8 cellular contexts compared by ENCODE assay signal in genomic region chr11:57639321-57640067, GRCh38. TPM values are rescaled to one million over a fixed set of nuclear protein-coding genes. Genes with fewer than 3 reads are reported as not detected.
DNase-seq lines count a peak whose midpoint lies in the region; ATAC-seq, FAIRE-seq and TF ChIP-seq lines count a peak whose summit lies in the region.

No MANE protein-coding gene starts in this region.

- H3K4me1 ChIP-seq in A549 (peaks cover 26% of the 10 kb centered on the region), upper lobe of right lung (peaks cover 17% of the 10 kb centered on the region)

- H3K36me3 ChIP-seq in upper lobe of right lung = no peaks in the 10 kb centered on the region

- ATAC-seq in A549 (peak in 1 of 2 experiments; percentile 8; a peak in 3 of 6 replicates), upper lobe of right lung (no peak), HG02885 (IDR thresholded peaks at IDR 0.05; ENCODE audit: poor library complexity, unreplicated experiment) (no peak), HG02623 (IDR thresholded peaks at IDR 0.05; ENCODE audit: unreplicated experiment) (no peak), HG02798 (IDR thresholded peaks at IDR 0.05; ENCODE audit: poor library complexity, unreplicated experiment) (no peak)

- H3K27ac ChIP-seq in A549 (peak overlapping the region; percentile 99), upper lobe of right lung (peak overlapping the region; percentile 55)

- intact Hi-C loops in upper lobe of right lung (cut with DNase I) = loop anchor here (5.0 kb wide), 1 partner anchor 72 kb away; the partner anchor contains the start of gene UBE2L6

- CTCF ChIA-PET in A549 (lab: Yijun Ruan, JAX) = interaction anchor here (0.7 to 11.7 kb wide), 21 partner anchors 8 to 294 kb away, joined by 3 to 318 read pairs (median 4); partner anchors contain the start of genes RTN4RL2, TIMM10, UBE2L6 and YPEL4

- H3K27me3 ChIP-seq in upper lobe of right lung = no peaks in the 10 kb centered on the region

- H3K4me2 ChIP-seq in A549 = peak overlapping the region; percentile 87

- POLR2A ChIA-PET in A549 (lab: Yijun Ruan, JAX) = no interaction called here

- DNase-seq in A549 (ENCODE audit: low read depth in 1 of 2, low spot score in 1 of 2) (peak in 1 of 2 experiments; percentile 27), HK-2 (ENCODE audit: unreplicated experiment) (peak; percentile 57), amniotic epithelial cell (ENCODE audit: low read depth) (peak; percentile 67), kidney tubule cell (ENCODE audit: low spot score) (peak; percentile 54), upper lobe of right lung (no peak)

- no peak for TF ChIP-seq POLR2A in A549 (IDR thresholded peaks at IDR 0.05; ENCODE audit: low read length)

- peak overlapping the region; percentile 89 for H3K4me3 ChIP-seq in A549
- peak overlapping the region; percentile 83 for H3K4me3 ChIP-seq in upper lobe of right lung

- FAIRE-seq in A549 (lab: Jason Lieb, UNC) = no peak

- TF ChIP-seq RAD21 in A549 (conservative IDR thresholded peaks at IDR 0.05 in 1 of 2, IDR thresholded peaks at IDR 0.05 in 1 of 2) = no peak

- H3K9me3 ChIP-seq in A549 = no peaks in the 10 kb centered on the region
- no peaks in the 10 kb centered on the region for H3K9me3 ChIP-seq in upper lobe of right lung

- no peak for TF ChIP-seq EP300 in A549 (IDR thresholded peaks at IDR 0.05)

- 41% methylated on average over 14 of the region's 15 CpGs for WGBS in A549 (ENCODE audit: missing lambda C conversion rate)

- TF ChIP-seq CTCF in A549 (IDR thresholded peaks at IDR 0.05) (no peak), upper lobe of right lung (IDR thresholded peaks at IDR 0.05) (peak; percentile 13)

TF ChIP-seq in A549, 52 proteins besides CTCF, POLR2A, EP300 and RAD21:
- TF ChIP-seq ELK1 (IDR thresholded peaks at IDR 0.05; ENCODE audit: low read depth, low read length) = no peak
- TF ChIP-seq POLR2AphosphoS2 (conservative IDR thresholded peaks at IDR 0.05; ENCODE audit: low read length) = no peak

RNA-seq across cellular contexts. Expression of gene YPEL4, which starts 10.2 kb away (rescaled TPM):
- polyA plus RNA-seq in A549 (2011; rRNA removed) = 0.04 and 0.13 TPM in 2 replicates
- polyA plus RNA-seq in A549 (2012; cell fraction: cytosol; rRNA removed) = 0.01 and 0.08 TPM in 2 replicates
- polyA plus RNA-seq in A549 (2012; cell fraction: nucleus; rRNA removed) = 0.04 TPM in 1 of 2 replicates, not detected in the other
- 0.04 to 0.06 TPM in 2 of 3 replicates, not detected in the other for polyA plus RNA-seq in A549 (2017; fragmentation: RNase III; extraction: RNeasy Plus Mini Kit Qiagen cat#74134 plus additional on column Dnase treatment)
- 0.10 and 0.17 TPM in 2 replicates for polyA minus RNA-seq in A549 (2011; rRNA and poly(A)+ RNA removed)
- total RNA-seq in upper lobe of right lung = 6.9 TPM

RNA-seq across cellular contexts. Expression of gene CLP1, which starts 18.1 kb away (rescaled TPM):
- polyA plus RNA-seq in A549 (2011; rRNA removed) (22.8 and 24.2 TPM in 2 replicates), A549 (2017; fragmentation: RNase III; extraction: RNeasy Plus Mini Kit Qiagen cat#74134 plus additional on column Dnase treatment) (31.6 to 33.0 TPM (median 31.8 TPM) in 3 replicates)
- 18.3 and 19.5 TPM in 2 replicates for polyA plus RNA-seq in A549 (2012; cell fraction: cytosol; rRNA removed)
- 16.0 and 24.4 TPM in 2 replicates for polyA plus RNA-seq in A549 (2012; cell fraction: nucleus; rRNA removed)
- polyA minus RNA-seq in A549 (2011; rRNA and poly(A)+ RNA removed) = 21.3 and 25.5 TPM in 2 replicates
- 11.7 TPM for total RNA-seq in upper lobe of right lung

RNA-seq across cellular contexts. Expression of gene ZDHHC5, which starts 28.4 kb away (rescaled TPM):
- polyA plus RNA-seq in A549 (2011; rRNA removed) (63.8 and 75.9 TPM in 2 replicates), A549 (2017; fragmentation: RNase III; extraction: RNeasy Plus Mini Kit Qiagen cat#74134 plus additional on column Dnase treatment) (44.1 to 47.1 TPM (median 46.5 TPM) in 3 replicates)
- polyA plus RNA-seq in A549 (2012; cell fraction: cytosol; rRNA removed) = 49.6 and 59.2 TPM in 2 replicates
- polyA plus RNA-seq in A549 (2012; cell fraction: nucleus; rRNA removed) = 62.4 and 72.5 TPM in 2 replicates
- 116 and 122 TPM in 2 replicates for polyA minus RNA-seq in A549 (2011; rRNA and poly(A)+ RNA removed)
- 79.8 TPM for total RNA-seq in upper lobe of right lung

RNA-seq across cellular contexts. Expression of gene SERPING1, which starts 42.0 kb away (rescaled TPM):
- 0.59 and 0.91 TPM in 2 replicates for polyA plus RNA-seq in A549 (2011; rRNA removed)
- 0.15 and 0.19 TPM in 2 replicates for polyA plus RNA-seq in A549 (2012; cell fraction: cytosol; rRNA removed)
- 0.07 TPM in 1 of 2 replicates, not detected in the other for polyA plus RNA-seq in A549 (2012; cell fraction: nucleus; rRNA removed)
- polyA plus RNA-seq in A549 (2017; fragmentation: RNase III; extraction: RNeasy Plus Mini Kit Qiagen cat#74134 plus additional on column Dnase treatment) = 0.10 to 0.63 TPM (median 0.53 TPM) in 3 replicates
- polyA minus RNA-seq in A549 (2011; rRNA and poly(A)+ RNA removed) = 0.79 and 1.1 TPM in 2 replicates
- total RNA-seq in upper lobe of right lung = 490 TPM
